In the genomic region with DNA sequence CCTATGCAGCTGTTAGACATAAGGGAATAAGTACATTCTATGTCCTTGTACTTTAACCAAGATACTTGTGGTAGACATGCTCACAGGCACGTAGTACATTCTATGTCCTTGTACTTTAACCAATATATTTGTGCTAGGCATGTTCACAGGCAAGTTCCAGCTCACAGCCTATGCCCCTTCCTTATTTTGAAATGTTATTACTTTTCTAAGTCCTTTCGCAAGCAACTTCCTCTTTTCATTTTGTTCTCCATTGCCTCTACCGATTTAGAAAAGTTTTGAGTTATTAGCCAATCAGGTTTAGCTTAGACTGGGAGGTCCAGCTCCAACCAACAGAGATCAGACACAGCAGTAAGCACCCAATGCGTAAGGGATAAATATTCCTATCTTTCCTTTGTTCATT, we compare ENCODE assay signal across 23 cellular contexts.
"Had no signal": no experiment of that assay in that cellular context is flagged by ENCODE, and none has a peak within 500 bp of the region (broad histone marks: within the 10 kb centered on the region; RNA-seq: fewer than 3 reads in every experiment).

No MANE protein-coding gene starts in this region.

- H3K36me3 ChIP-seq: breast epithelium, gastroesophageal sphincter, pancreas, prostate gland, stomach, suprapubic skin, tibial nerve had no signal

- DNase-seq: activated CD4-positive, alpha-beta T cell treated with anti-CD3 and anti-CD28 coated beads, Interleukin-2, amount 50 U/mL, for 1 hour; activated CD8-positive, alpha-beta T cell treated with anti-CD3 and anti-CD28 coated beads for 36 hours; activated naive CD8-positive, alpha-beta T cell treated with anti-CD3 and anti-CD28 coated beads, Interleukin-2, amount 50 U/mL, for 24 hours; activated T-cell treated with anti-CD3 and anti-CD28 coated beads, Interleukin-2, amount 50 U/mL, for 4 hours; amygdala; central memory CD4-positive, alpha-beta T cell; left colon; midbrain; naive thymus-derived CD4-positive, alpha-beta T cell; nucleus accumbens; pancreas; retina; stimulated activated CD4-positive, alpha-beta T cell treated with anti-CD3 and anti-CD28 coated beads, Interleukin-4, amount 100 ng/mL, for 24 hours; stimulated activated CD8-positive, alpha-beta memory T cell treated with anti-CD3 and anti-CD28 coated beads, Interleukin-4, amount 100 ng/mL, for 48 hours; stomach; T1000 had no signal

- H3K4me3 ChIP-seq: breast epithelium, gastroesophageal sphincter, hepatocyte, pancreas, prostate gland, skin epidermis, stomach, suprapubic skin, tibial nerve had no signal

- H3K27me3 ChIP-seq: breast epithelium, hepatocyte, pancreas, suprapubic skin, tibial nerve had no signal

- H3K9me3 ChIP-seq: pancreas, prostate gland, suprapubic skin had no signal

- H3K4me1 ChIP-seq: breast epithelium, gastroesophageal sphincter, pancreas, prostate gland, stomach, suprapubic skin had no signal

- H3K27ac ChIP-seq: breast epithelium, gastroesophageal sphincter, hepatocyte, pancreas, prostate gland, skin epidermis, stomach, suprapubic skin, tibial nerve had no signal
